In genomic region chr1:18724001-18724411, GRCh38 we compare ENCODE assay signal across 13 cellular contexts.
A peak's percentile ranks its signal among the peaks of the same experiment; 100 is the strongest.
DNase-seq lines count a peak whose midpoint lies in the region; ATAC-seq, FAIRE-seq and TF ChIP-seq lines count a peak whose summit lies in the region.
"Had no signal": no experiment of that assay in that cellular context is flagged by ENCODE, and none has a peak within 500 bp of the region (broad histone marks: within the 10 kb centered on the region; RNA-seq: fewer than 3 reads in every experiment).

No MANE protein-coding gene starts in this region.

- H3K27me3 Mint-ChIP-seq in nephron (ENCODE audit: low read depth) = peaks cover 70% of the 10 kb centered on the region
- H3K27me3 Mint-ChIP-seq in Caco-2 (ENCODE audit: insufficient read depth, unreplicated experiment) = peaks cover 42% of the 10 kb centered on the region

- POLR2A ChIA-PET in H1 (lab: Charles Lee; ENCODE audit: partially characterized antibody) = interaction anchor here (1.5 kb wide), 1 partner anchor 8 kb away, joined by 3 read pairs; no protein-coding TSS in a partner anchor
- POLR2A ChIA-PET in Caco-2 (lab: Charles Lee) = interaction anchor here (0.6 kb wide), 1 partner anchor 420 kb away, joined by 3 read pairs; no protein-coding TSS in a partner anchor

- no peak overlapping the region for H2BK120ac ChIP-seq in H1 (replicated peaks; ENCODE audit: low read depth, low read length)

- H3K4me2 ChIP-seq in H1 (ENCODE audit: insufficient read depth in 1 of 2, low read depth in 2 of 2, low read length in 2 of 2) = no peak overlapping the region
- H3K4me2 ChIP-seq: PC-9 had no signal

- no peak for TF ChIP-seq RAD21 in H1 (IDR thresholded peaks at IDR 0.05 in 1 of 2, conservative IDR thresholded peaks at IDR 0.05 in 1 of 2; ENCODE audit: low read depth in 2 of 2, low read length in 2 of 2)

- H3K23ac ChIP-seq in H1 (ENCODE audit: insufficient read length) = no peak overlapping the region

- peak overlapping the region; percentile 83; the same call in 1 of the 2 replicates for H2BK15ac ChIP-seq in H1 (ENCODE audit: low read length)

- H4K8ac ChIP-seq in H1 (ENCODE audit: extremely low read depth, insufficient read depth, low read length) = no peak overlapping the region

- BruUV-seq in Caco-2 (replicated peaks; lab: Mats Ljungman, UMichigan) = no TSS peak

- H2BK20ac ChIP-seq in H1 (ENCODE audit: low read length) = no peak overlapping the region

- H3K14ac ChIP-seq in H1 (ENCODE audit: insufficient read length) = no peak overlapping the region

- H2BK5ac ChIP-seq in H1 (ENCODE audit: low read depth, low read length) = peak overlapping the region; percentile 6; the same call in 1 of the 2 replicates

- H3K9ac ChIP-seq in H1 (replicated peaks in 1 of 4; ENCODE audit: extremely low read depth in 1 of 4, low read depth in 3 of 4, low read length in 3 of 4) = no peak overlapping the region

- no peak for TF ChIP-seq POLR2A in H1 (IDR thresholded peaks at IDR 0.05; ENCODE audit: control extremely low read depth in 1 of 2, low read depth in 2 of 2, low read length in 2 of 2)

- no peak overlapping the region for H3K56ac ChIP-seq in H1 (replicated peaks; ENCODE audit: insufficient read length, low read depth, low read length)

- no peak overlapping the region for H4K91ac ChIP-seq in H1 (replicated peaks; ENCODE audit: insufficient read length, low read length)

- H3K4me1 ChIP-seq in H1 (replicated peaks in 1 of 4; ENCODE audit: control insufficient read depth in 3 of 4, insufficient read depth in 4 of 4, low read length in 3 of 4) = peaks cover 0 to 13% (median 3%) of the 10 kb centered on the region in 4 experiments; a peak in 3 of 7 replicates
- H3K4me1 ChIP-seq in Caco-2 = no peaks in the 10 kb centered on the region
- H3K4me1 ChIP-seq: HAP-1 had no signal

- no peaks in the 10 kb centered on the region for H3K79me1 ChIP-seq in H1 (ENCODE audit: low read depth, low read length)

- no peak for FAIRE-seq in H1 (lab: Jason Lieb, UNC)

- intact Hi-C loops in Caco-2 (cut with micrococcal nuclease; ENCODE audit: unreplicated experiment) = no loop called here

- H4K20me1 ChIP-seq in H1 (replicated peaks in 1 of 2; ENCODE audit: control insufficient read depth in 1 of 2, insufficient read depth in 2 of 2, low read length in 2 of 2) = peaks cover 0 to 3% of the 10 kb centered on the region in 2 experiments

- H3K4me1 Mint-ChIP-seq in nephron = peaks cover 66% of the 10 kb centered on the region
- H3K4me1 Mint-ChIP-seq in Caco-2 (ENCODE audit: low read depth, unreplicated experiment) = peaks cover 7% of the 10 kb centered on the region

- H3K36me3 ChIP-seq in H1 (ENCODE audit: control insufficient read depth in 2 of 4, insufficient read depth in 4 of 4, low read length in 3 of 4) (no peaks in the 10 kb centered on the region), Caco-2 (ENCODE audit: control insufficient read depth, insufficient read depth, low read length) (no peaks in the 10 kb centered on the region)
- H3K36me3 ChIP-seq: HAP-1 had no signal

- TF ChIP-seq CTCF in H1 (IDR thresholded peaks at IDR 0.05; ENCODE audit: control extremely low read depth in 1 of 3, insufficient read depth in 1 of 3, low read depth in 1 of 3, low read length in 3 of 3) (no peak), nephron (IDR thresholded peaks at IDR 0.05; ENCODE audit: unreplicated experiment in 3 of 3) (no peak), Caco-2 (IDR thresholded peaks at IDR 0.05; ENCODE audit: insufficient read depth in 1 of 2, low read depth in 1 of 2, low read length in 1 of 2, severe bottlenecking in 1 of 2, unreplicated experiment in 1 of 2) (no peak)

- H3K9me3 Mint-ChIP-seq in nephron = no peaks in the 10 kb centered on the region
- no peaks in the 10 kb centered on the region for H3K9me3 Mint-ChIP-seq in Caco-2 (ENCODE audit: unreplicated experiment)

- peak overlapping the region in 2 of 3 experiments; percentile 65 to 71 for H3K27ac Mint-ChIP-seq in nephron
- H3K27ac Mint-ChIP-seq in Caco-2 (ENCODE audit: unreplicated experiment) = no peak overlapping the region

- WGBS in H1 (ENCODE audit: extremely low coverage in 1 of 2, insufficient coverage in 1 of 2, insufficient read length in 1 of 2, insufficient replicate concordance in 2 of 2, low coverage in 1 of 2, low lambda C conversion rate in 2 of 2, missing lambda C conversion rate in 1 of 2), 2 experiments = 79% methylated on average over 15 of the region's 15 CpGs; no CpG with 5 or more reads in 1 of the 2 experiments

- TF ChIP-seq EP300 in H1 (IDR thresholded peaks at IDR 0.05; ENCODE audit: borderline replicate concordance in 1 of 2, low read depth in 2 of 2, low read length in 2 of 2) = no peak

- H3K36me3 Mint-ChIP-seq in nephron (ENCODE audit: low read depth) = peaks cover 3% of the 10 kb centered on the region
- H3K36me3 Mint-ChIP-seq in Caco-2 (ENCODE audit: insufficient read depth, unreplicated experiment) = no peaks in the 10 kb centered on the region

- H3K4ac ChIP-seq in H1 (replicated peaks; ENCODE audit: insufficient read length, low read depth, low read length) = no peak overlapping the region

- H3K27ac ChIP-seq in H1 (ENCODE audit: low read depth, low read length) = no peak overlapping the region
- H3K27ac ChIP-seq: PC-9 had no signal

- peak; percentile 79 for DNase-seq in NCI-H2227 (lab: John Stamatoyannopoulos, UW; ENCODE audit: unreplicated experiment)
- DNase-seq in H1 (ENCODE audit: low read depth in 1 of 2, low spot score in 2 of 2) = peak in 1 of 2 experiments; percentile 55
- no peak for DNase-seq in Caco-2
- DNase-seq in NCI-H510A (lab: John Stamatoyannopoulos, UW) = no peak
- DNase-seq: DMS53, NCI-H1930, NCI-H526, PC-9 had no signal

- H2BK12ac ChIP-seq in H1 (ENCODE audit: low read depth, low read length) = peak overlapping the region; percentile 52

- no peak overlapping the region for H3K4me3 Mint-ChIP-seq in nephron
- no peak overlapping the region for H3K4me3 Mint-ChIP-seq in Caco-2 (ENCODE audit: unreplicated experiment)

- ATAC-seq in HG03565 (IDR thresholded peaks at IDR 0.05; ENCODE audit: unreplicated experiment) (no peak), GM19023 (IDR thresholded peaks at IDR 0.05; ENCODE audit: unreplicated experiment) (no peak)
- ATAC-seq: Right ventricle myocardium inferior had no signal

- H3K4me3 ChIP-seq in H1 (ENCODE audit: extremely low read depth in 1 of 4, insufficient read depth in 2 of 4, low read depth in 3 of 4, low read length in 4 of 4) (no peak overlapping the region), Caco-2 (ENCODE audit: low read depth, low read length) (no peak overlapping the region)
- H3K4me3 ChIP-seq: HAP-1, PC-9 had no signal

- H2AK5ac ChIP-seq in H1 (ENCODE audit: low read depth, low read length) = no peak overlapping the region

- H4K5ac ChIP-seq in H1 (ENCODE audit: insufficient read length, low read depth, low read length) = no peak overlapping the region

- H3K23me2 ChIP-seq in H1 (ENCODE audit: low read depth, low read length) = no peaks in the 10 kb centered on the region; the same call in 1 of the 2 replicates

- H3K9me3 ChIP-seq in H1 (ENCODE audit: insufficient read depth in 2 of 2, low read depth in 1 of 2, low read length in 1 of 2) (no peaks in the 10 kb centered on the region), Caco-2 (no peaks in the 10 kb centered on the region)
- H3K9me3 ChIP-seq: HAP-1 had no signal

- H3K79me2 ChIP-seq in H1 (ENCODE audit: control insufficient read depth in 1 of 2, insufficient read depth in 2 of 2, low read length in 2 of 2) = no peaks in the 10 kb centered on the region

- H3K27me3 ChIP-seq in H1 (replicated peaks in 1 of 4; ENCODE audit: control insufficient read depth in 3 of 4, extremely low read depth in 1 of 4, insufficient read depth in 3 of 4, low read length in 3 of 4) (peaks cover 0 to 22% (median 12%) of the 10 kb centered on the region in 4 experiments; a peak in 6 of 7 replicates), Caco-2 (replicated peaks; ENCODE audit: control insufficient read depth, insufficient read depth, low read length) (no peaks in the 10 kb centered on the region)

- H2AFZ ChIP-seq in H1 (ENCODE audit: low read length) = no peak overlapping the region
- H2AFZ ChIP-seq: PC-9 had no signal

- CTCF ChIA-PET in H1 (lab: Charles Lee; ENCODE audit: partially characterized antibody) (interaction anchor here (0.8 to 4.5 kb wide), 15 partner anchors 10 to 148 kb away, joined by 3 to 36 read pairs (median 5); no protein-coding TSS in a partner anchor), Caco-2 (lab: Charles Lee) (no interaction called here)

- no peak overlapping the region; the same call in 1 of the 2 replicates for H3K18ac ChIP-seq in H1 (ENCODE audit: extremely low read depth, low read length)

TF ChIP-seq in H1, 55 proteins besides CTCF, POLR2A, EP300 and RAD21:
- TF ChIP-seq GTF2F1 (IDR thresholded peaks at IDR 0.05; ENCODE audit: borderline replicate concordance, low read depth, low read length) (no peak), GABPA (IDR thresholded peaks at IDR 0.05; ENCODE audit: borderline replicate concordance, insufficient read depth, low read length) (no peak), JUN (IDR thresholded peaks at IDR 0.05; ENCODE audit: low read depth, low read length) (no peak)
TF ChIP-seq in H1: peak in this region for 0.
